Comparison of ENCODE assay signal across 1 cellular context in genomic region chr1:234541281-234541975, GRCh38.
TF ChIP-seq lines count a peak whose summit lies in the region.

No MANE protein-coding gene starts in this region.

TF ChIP-seq in HepG2, 621 proteins besides CTCF, POLR2A, EP300 and RAD21 (continued from another document):
- TF ChIP-seq ZNF609 (CRISPR knock-in tag; IDR thresholded peaks at IDR 0.05; ENCODE audit: borderline replicate concordance) (no peak), SOX5 (CRISPR knock-in tag; IDR thresholded peaks at IDR 0.05; ENCODE audit: borderline replicate concordance) (no peak), RXRA (CRISPR knock-in tag; IDR thresholded peaks at IDR 0.05) (no peak), ZNF431 (CRISPR knock-in tag; IDR thresholded peaks at IDR 0.05; ENCODE audit: borderline replicate concordance, low read depth) (no peak), MAFF (IDR thresholded peaks at IDR 0.05; ENCODE audit: low read depth, low read length) (0 out of 2 replicates have a peak, but pooled peaks have one; percentile 18), MEIS1 (CRISPR knock-in tag; IDR thresholded peaks at IDR 0.05; ENCODE audit: borderline replicate concordance) (no peak)
